8 cellular contexts compared by ENCODE assay signal in genomic region chr10:124916585-124917167, GRCh38. TPM values are rescaled to one million over a fixed set of nuclear protein-coding genes. Genes with fewer than 3 reads are reported as not detected.
DNase-seq lines count a peak whose midpoint lies in the region; ATAC-seq, FAIRE-seq and TF ChIP-seq lines count a peak whose summit lies in the region.

No MANE protein-coding gene starts in this region.

- H3K9me3 ChIP-seq in astrocyte (ENCODE audit: insufficient read depth, low read depth, low read length) (no peaks in the 10 kb centered on the region), vagina (no peaks in the 10 kb centered on the region)

- peak overlapping the region; percentile 98 for H3K9ac ChIP-seq in astrocyte (ENCODE audit: low read length)

- H4K20me1 ChIP-seq in astrocyte (ENCODE audit: insufficient read depth, low read length): peaks cover 40% of the 10 kb centered on the region

- H3K4me3 Mint-ChIP-seq in T-helper 2 cell treated with Interferon-gamma antibody and Interleukin-4, amounts not matched to agents 5 μg/mL and 100 μg/mL, for 36 hours: peak overlapping the region; percentile 93
- peak overlapping the region; percentile 94 for H3K4me3 Mint-ChIP-seq in astrocyte (ENCODE audit: unreplicated experiment)

- H3K4me1 ChIP-seq in astrocyte (ENCODE audit: insufficient read depth, low read length) (peaks cover 15% of the 10 kb centered on the region), vagina (peaks cover 45% of the 10 kb centered on the region)

- H3K27me3 Mint-ChIP-seq in T-helper 2 cell treated with Interferon-gamma antibody and Interleukin-4, amounts not matched to agents 5 μg/mL and 100 μg/mL, for 36 hours (ENCODE audit: low read depth): peaks cover 8% of the 10 kb centered on the region
- H3K27me3 Mint-ChIP-seq in astrocyte (ENCODE audit: low read depth, unreplicated experiment): peaks cover 7% of the 10 kb centered on the region

- H3K36me3 ChIP-seq in astrocyte (ENCODE audit: insufficient read depth, low read length): no peaks in the 10 kb centered on the region
- no peaks in the 10 kb centered on the region for H3K36me3 ChIP-seq in vagina

- no peaks in the 10 kb centered on the region for H3K9me3 Mint-ChIP-seq in T-helper 2 cell treated with Interferon-gamma antibody and Interleukin-4, amounts not matched to agents 5 μg/mL and 100 μg/mL, for 36 hours
- H3K9me3 Mint-ChIP-seq in astrocyte (ENCODE audit: unreplicated experiment): no peaks in the 10 kb centered on the region

- peaks cover 43% of the 10 kb centered on the region for H3K79me2 ChIP-seq in astrocyte (ENCODE audit: insufficient read depth, low read length)

- H3K4me2 ChIP-seq in astrocyte (ENCODE audit: low read length): peak overlapping the region; percentile 92

- TF ChIP-seq POLR2A in vagina (IDR thresholded peaks at IDR 0.05): peak in 1 of 2 donors; percentile 89

- no peak for FAIRE-seq in astrocyte (lab: Jason Lieb, UNC)

- peak overlapping the region; percentile 94 for H3K27ac ChIP-seq in astrocyte (ENCODE audit: low read depth, low read length)
- H3K27ac ChIP-seq in vagina: peak overlapping the region; percentile 97

- peak overlapping the region; percentile 96 for H3K27ac Mint-ChIP-seq in T-helper 2 cell treated with Interferon-gamma antibody and Interleukin-4, amounts not matched to agents 5 μg/mL and 100 μg/mL, for 36 hours
- H3K27ac Mint-ChIP-seq in astrocyte (ENCODE audit: unreplicated experiment): no peak overlapping the region

- intact Hi-C loops in vagina (cut with DNase I): no loop called here

- peaks cover 29% of the 10 kb centered on the region for H3K4me1 Mint-ChIP-seq in T-helper 2 cell treated with Interferon-gamma antibody and Interleukin-4, amounts not matched to agents 5 μg/mL and 100 μg/mL, for 36 hours (ENCODE audit: low read depth)
- peaks cover 19% of the 10 kb centered on the region for H3K4me1 Mint-ChIP-seq in astrocyte (ENCODE audit: low read depth, unreplicated experiment)

- peak; percentile 96 for ATAC-seq in GM18502 (IDR thresholded peaks at IDR 0.05; ENCODE audit: poor library complexity, unreplicated experiment)
- peak; percentile 92 for ATAC-seq in HG02938 (IDR thresholded peaks at IDR 0.05; ENCODE audit: unreplicated experiment)

- H2AFZ ChIP-seq in astrocyte (ENCODE audit: low read depth, low read length): peak overlapping the region; percentile 84

- TF ChIP-seq CTCF in astrocyte (IDR thresholded peaks at IDR 0.05; ENCODE audit: insufficient read depth, low read depth, low read length) (no peak), vagina (IDR thresholded peaks at IDR 0.05) (no peak)

- peak; percentile 45 for DNase-seq in NCI-H1694 treated with DMSO at 0.1 percent for 48 hours (lab: John Stamatoyannopoulos, UW)
- peak; percentile 95 for DNase-seq in T-helper 2 cell treated with Interferon-gamma antibody and Interleukin-4, amounts not matched to agents 5 μg/mL and 100 μg/mL, for 36 hours (ENCODE audit: low spot score)
- DNase-seq in astrocyte (ENCODE audit: low read depth): peak; percentile 86
- DNase-seq in hepatic stellate cell (ENCODE audit: low spot score): peak; percentile 100
- peak; percentile 96 for DNase-seq in putamen (ENCODE audit: low spot score)
- peak in 1 of 2 donors; percentile 95 for DNase-seq in vagina (ENCODE audit: extremely low spot score in 2 of 2)

- H3K36me3 Mint-ChIP-seq in T-helper 2 cell treated with Interferon-gamma antibody and Interleukin-4, amounts not matched to agents 5 μg/mL and 100 μg/mL, for 36 hours (ENCODE audit: low read depth): peaks cover 3% of the 10 kb centered on the region
- H3K36me3 Mint-ChIP-seq in astrocyte (ENCODE audit: low read depth, unreplicated experiment): peaks cover 2% of the 10 kb centered on the region

- H3K4me3 ChIP-seq in astrocyte (ENCODE audit: insufficient read depth, low read depth, low read length): peak overlapping the region; percentile 91
- H3K4me3 ChIP-seq in vagina: peak overlapping the region; percentile 83 to 87

- H3K27me3 ChIP-seq in astrocyte (ENCODE audit: insufficient read depth, low read length) (no peaks in the 10 kb centered on the region), vagina (no peaks in the 10 kb centered on the region)

RNA-seq across cellular contexts. Expression of gene ZRANB1, which starts 25.2 kb away (rescaled TPM):
- total RNA-seq in astrocyte (24.5 and 24.9 TPM in 2 replicates), vagina (23.8 TPM)
